ENCODE assay signal across 26 cellular contexts in genomic region chr6:99080191-99080590, GRCh38.
"Had no signal": no experiment of that assay in that cellular context is flagged by ENCODE, and none has a peak within 500 bp of the region (broad histone marks: within the 10 kb centered on the region; RNA-seq: fewer than 3 reads in every experiment).

No MANE protein-coding gene starts in this region.

- H3K27ac ChIP-seq: cardiac muscle cell, Peyer's patch, SJSA1 had no signal

- FAIRE-seq: K562, TTC549 had no signal

- H3K9me3 ChIP-seq: Peyer's patch, SJSA1, SK-N-SH had no signal

- ATAC-seq: activated CD4-positive, alpha-beta T cell treated with anti-CD3 and anti-CD28 coated beads for 36 hours; activated CD4-positive, CD25-positive, alpha-beta regulatory T cell treated with anti-CD3 and anti-CD28 coated beads, Interleukin-2, amount 50 U/mL, for 24 hours; activated naive CD8-positive, alpha-beta T cell treated with anti-CD3 and anti-CD28 coated beads, Interleukin-2, amount 50 U/mL, for 24 hours; K562; PC-3; WTC11 had no signal

- H3K9ac ChIP-seq: SK-N-SH had no signal

- H3K27me3 ChIP-seq: cardiac muscle cell, Peyer's patch, SJSA1 had no signal

- H3K4me1 ChIP-seq: Peyer's patch, SJSA1 had no signal

- H3K4me3 ChIP-seq: cardiac muscle cell, K562, Peyer's patch, SJSA1 had no signal

- H3K4me2 ChIP-seq: SK-N-SH had no signal

- H3K36me3 ChIP-seq: cardiac muscle cell, Peyer's patch, SJSA1 had no signal

- DNase-seq: activated CD4-positive, alpha-beta memory T cell treated with anti-CD3 and anti-CD28 coated beads for 36 hours; activated CD4-positive, alpha-beta T cell treated with anti-CD3 and anti-CD28 coated beads for 36 hours; activated CD4-positive, alpha-beta T cell treated with anti-CD3 and anti-CD28 coated beads, Interleukin-2, amount 10 ng/mL, durations not matched to agents 7 days and 5 days; activated CD8-positive, alpha-beta memory T cell treated with anti-CD3 and anti-CD28 coated beads, Interleukin-2, amount 50 U/mL, for 4 hours; activated effector memory CD4-positive, alpha-beta T cell treated with Interleukin-2 at 50 U/mL for 16 hours; activated naive CD4-positive, alpha-beta T cell treated with anti-CD3 and anti-CD28 coated beads, Interleukin-2, amount 10 ng/mL, durations not matched to agents 7 days and 5 days; activated naive CD8-positive, alpha-beta T cell treated with anti-CD3 and anti-CD28 coated beads, Interleukin-2, amount 50 U/mL, for 24 hours; activated T-cell treated with anti-CD3 and anti-CD28 coated beads, Interleukin-2, amount 50 U/mL, for 48 hours; anterior cingulate cortex; Karpas-422; NCI-H1417 treated with DMSO at 0.1 percent for 48 hours; NCI-H187 treated with DMSO at 0.1 percent for 48 hours; NCI-H510A treated with DMSO at 0.1 percent for 48 hours; NCI-H526 treated with DMSO at 0.1 percent for 48 hours; NCI-H774; PC-3; Peyer's patch; RPMI8226; SHP77 treated with DMSO at 0.1 percent for 48 hours; SK-N-SH had no signal
